13 cellular contexts compared by ENCODE assay signal in genomic region chr2:14678754-14679153, GRCh38. TPM values are rescaled to one million over a fixed set of nuclear protein-coding genes. Genes with fewer than 3 reads are reported as not detected.
"Had no signal": no experiment of that assay in that cellular context is flagged by ENCODE, and none has a peak within 500 bp of the region (broad histone marks: within the 10 kb centered on the region; RNA-seq: fewer than 3 reads in every experiment).

No MANE protein-coding gene starts in this region.

- H3K27me3 ChIP-seq: dorsolateral prefrontal cortex, esophagus muscularis mucosa, neural progenitor cell, ovary had no signal

- H3K9me3 Mint-ChIP-seq: activated CD4-positive, alpha-beta memory T cell treated with anti-CD3 and anti-CD28 coated beads for 36 hours; activated T-cell treated with anti-CD3 and anti-CD28 coated beads, Interleukin-2, amount 50 U/mL, for 4 hours; neural progenitor cell had no signal

- H3K36me3 ChIP-seq: esophagus muscularis mucosa, neural progenitor cell, ovary had no signal

- H3K27me3 Mint-ChIP-seq: activated CD4-positive, alpha-beta memory T cell treated with anti-CD3 and anti-CD28 coated beads for 36 hours; activated naive CD8-positive, alpha-beta T cell; stimulated activated naive CD8-positive, alpha-beta T cell treated with anti-CD3 and anti-CD28 coated beads, Interleukin-15, Interleukin-2, amounts not matched to agents 100 ng/mL and 50 ng/mL, for 24 hours had no signal

- H3K4me3 Mint-ChIP-seq: activated CD4-positive, alpha-beta memory T cell treated with anti-CD3 and anti-CD28 coated beads for 36 hours; activated naive CD8-positive, alpha-beta T cell; activated T-cell treated with anti-CD3 and anti-CD28 coated beads, Interleukin-2, amount 50 U/mL, for 4 hours; neural progenitor cell; stimulated activated naive CD8-positive, alpha-beta T cell treated with anti-CD3 and anti-CD28 coated beads, Interleukin-15, Interleukin-2, amounts not matched to agents 100 ng/mL and 50 ng/mL, for 24 hours had no signal

- DNase-seq: activated CD4-positive, alpha-beta memory T cell treated with anti-CD3 and anti-CD28 coated beads for 36 hours; activated effector memory CD4-positive, alpha-beta T cell treated with anti-CD3 and anti-CD28 coated beads, Interleukin-2, amount 50 U/mL, for 16 hours; activated T-cell treated with anti-CD3 and anti-CD28 coated beads, Interleukin-2, amount 50 U/mL, for 4 hours; dorsolateral prefrontal cortex; ovary; stimulated activated CD4-positive, alpha-beta T cell treated with anti-CD3 and anti-CD28 coated beads, Interleukin-15, amount 100 ng/mL, for 24 hours; stimulated activated CD4-positive, alpha-beta T cell treated with anti-CD3 and anti-CD28 coated beads, Interleukin-4, amount 100 ng/mL, for 24 hours; T1000 had no signal

- H3K36me3 Mint-ChIP-seq: activated CD4-positive, alpha-beta memory T cell treated with anti-CD3 and anti-CD28 coated beads for 36 hours; activated naive CD8-positive, alpha-beta T cell; neural progenitor cell had no signal

- H3K27ac ChIP-seq: esophagus muscularis mucosa, neural progenitor cell, ovary had no signal

- H3K4me3 ChIP-seq: dorsolateral prefrontal cortex, esophagus muscularis mucosa, neural progenitor cell, ovary had no signal

- H3K9me3 ChIP-seq: esophagus muscularis mucosa, ovary had no signal

- H3K27ac Mint-ChIP-seq: activated CD4-positive, alpha-beta memory T cell treated with anti-CD3 and anti-CD28 coated beads for 36 hours; activated naive CD8-positive, alpha-beta T cell; neural progenitor cell; stimulated activated naive CD8-positive, alpha-beta T cell treated with anti-CD3 and anti-CD28 coated beads, Interleukin-15, Interleukin-2, amounts not matched to agents 100 ng/mL and 50 ng/mL, for 24 hours had no signal

- ATAC-seq: activated T-cell treated with anti-CD3 and anti-CD28 coated beads, Interleukin-2, amount 50 U/mL, for 4 hours had no signal

RNA-seq across cellular contexts. Expression of gene LRATD1, which starts 46.2 kb away (rescaled TPM):
- total RNA-seq: activated CD4-positive, alpha-beta memory T cell treated with anti-CD3 and anti-CD28 coated beads for 36 hours; chondrocyte had no signal
